In the genomic region with DNA sequence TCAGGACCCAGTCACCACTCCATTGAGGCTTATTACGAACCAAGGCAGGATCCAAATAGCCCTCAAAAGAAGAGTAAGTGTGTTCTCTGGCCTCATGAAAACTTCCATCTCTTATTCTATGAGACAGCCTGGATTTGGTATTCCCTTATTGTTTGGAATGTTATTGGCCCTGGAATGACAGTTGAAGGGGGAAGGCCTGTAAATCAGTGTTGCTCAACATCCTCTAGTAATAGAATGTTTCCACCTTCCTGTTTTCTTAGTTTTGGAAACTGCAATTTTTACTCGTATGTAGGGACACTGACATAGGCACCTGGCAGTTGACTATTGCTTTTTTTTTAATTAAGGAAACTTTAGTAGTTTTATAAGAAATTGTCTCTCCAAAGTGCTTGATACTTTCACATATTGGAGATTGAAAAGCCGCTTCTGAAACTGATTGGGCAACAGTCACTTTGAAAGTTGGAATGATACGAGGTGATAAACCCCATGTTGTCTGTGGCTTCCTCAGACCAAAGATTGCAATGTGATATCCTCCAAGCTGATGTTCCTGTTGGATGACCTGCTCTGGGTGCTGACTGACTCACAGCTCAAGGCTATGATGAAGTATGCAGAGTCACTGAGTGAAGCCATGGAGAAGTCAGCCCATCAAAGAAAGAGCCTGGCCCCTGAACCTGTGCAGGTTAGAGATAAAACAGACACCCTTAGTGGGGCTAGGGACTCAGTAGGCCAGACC, we compare ENCODE assay signal across 14 cellular contexts.
DNase-seq lines count a peak whose midpoint lies in the region; TF ChIP-seq lines count a peak whose summit lies in the region.
"Had no signal": no experiment of that assay in that cellular context is flagged by ENCODE, and none has a peak within 500 bp of the region (broad histone marks: within the 10 kb centered on the region; RNA-seq: fewer than 3 reads in every experiment).

No MANE protein-coding gene starts in this region.

- H3K9me3 ChIP-seq in adipocyte (ENCODE audit: control insufficient read depth, low read length), result no peaks in the 10 kb centered on the region
- H3K9me3 ChIP-seq: pancreas, thoracic aorta had no signal

- peaks cover 16% of the 10 kb centered on the region for H3K4me1 ChIP-seq in adipocyte (ENCODE audit: control insufficient read depth, insufficient read depth, low read length)
- H3K4me1 ChIP-seq: pancreas had no signal

- TF ChIP-seq CTCF in AG10803 (conservative IDR thresholded peaks at IDR 0.05; ENCODE audit: low read length), result no peak

- DNase-seq in AG10803 (ENCODE audit: low read depth), result peak; percentile 51
- peak; percentile 38 to 46 for DNase-seq in Kasumi-1 (lab: John Stamatoyannopoulos, UW)
- DNase-seq in adipocyte (ENCODE audit: low read depth), result peak; percentile 38
- no peak for DNase-seq in DMS153 treated with DMSO at 0.1 percent for 48 hours (lab: John Stamatoyannopoulos, UW; ENCODE audit: unreplicated experiment)
- DNase-seq in NCI-H2081 treated with DMSO at 0.1 percent for 48 hours (lab: John Stamatoyannopoulos, UW), result no peak
- no peak for DNase-seq in SW 1271 (lab: John Stamatoyannopoulos, UW)
- no peak for DNase-seq in NCI-H2171 treated with DMSO at 0.1 percent for 48 hours (lab: John Stamatoyannopoulos, UW)
- DNase-seq: activated CD4-positive, alpha-beta T cell treated with anti-CD3 and anti-CD28 coated beads for 1 hour; activated naive CD4-positive, alpha-beta T cell treated with anti-CD3 and anti-CD28 coated beads for 36 hours; NCI-H1694; pancreas had no signal

- H3K27me3 ChIP-seq in adipocyte (replicated peaks; ENCODE audit: control insufficient read depth, insufficient read depth, low read length), result no peaks in the 10 kb centered on the region
- H3K27me3 ChIP-seq in layer of hippocampus (ENCODE audit: control insufficient read depth, insufficient read depth, low read length), result no peaks in the 10 kb centered on the region
- H3K27me3 ChIP-seq: pancreas had no signal

- no peak overlapping the region for H3K9ac ChIP-seq in adipocyte (ENCODE audit: low read length)

- peak overlapping the region; percentile 35 for H3K27ac ChIP-seq in layer of hippocampus (ENCODE audit: low read depth, low read length)
- H3K27ac ChIP-seq: C4-2B, pancreas, thoracic aorta had no signal

- H3K4me3 ChIP-seq in AG10803 (ENCODE audit: low read length) (no peak overlapping the region), adipocyte (ENCODE audit: low read length) (no peak overlapping the region)
- H3K4me3 ChIP-seq: pancreas, thoracic aorta had no signal

- peaks cover 45% of the 10 kb centered on the region for H3K36me3 ChIP-seq in adipocyte (ENCODE audit: control insufficient read depth, insufficient read depth, low read length, severe bottlenecking)

Comparison
In these comparisons a context has a peak if more than half of its experiments do, and no peak if none do; other contexts are left out.
1. DNase-seq: peak in AG10803 (single experiment), Kasumi-1 (2 of 2) and adipocyte (single experiment); none in DMS153 treated with DMSO at 0.1 percent for 48 hours (single experiment), NCI-H2081 treated with DMSO at 0.1 percent for 48 hours (single experiment), SW 1271 (0 of 2) and NCI-H2171 treated with DMSO at 0.1 percent for 48 hours (single experiment).